Comparison of ENCODE assay signal across 25 cellular contexts in genomic region chr5:180658774-180659564, GRCh38. TPM values are rescaled to one million over a fixed set of nuclear protein-coding genes. Genes with fewer than 3 reads are reported as not detected.
DNase-seq lines count a peak whose midpoint lies in the region; ATAC-seq and TF ChIP-seq lines count a peak whose summit lies in the region.
"Had no signal": no experiment of that assay in that cellular context is flagged by ENCODE, and none has a peak within 500 bp of the region (broad histone marks: within the 10 kb centered on the region; RNA-seq: fewer than 3 reads in every experiment).

No MANE protein-coding gene starts in this region.

- peaks cover 3% of the 10 kb centered on the region for H3K27me3 ChIP-seq in CD8-positive, alpha-beta T cell (ENCODE audit: insufficient read depth, low read length)
- H3K27me3 ChIP-seq in HUES6 (ENCODE audit: control insufficient read depth, insufficient read depth, low read length), result peaks cover 24% of the 10 kb centered on the region
- peaks cover 4% of the 10 kb centered on the region for H3K27me3 ChIP-seq in endodermal cell (ENCODE audit: control insufficient read depth, insufficient read depth, low read length, poor library complexity, severe bottlenecking)
- peaks cover 31% of the 10 kb centered on the region for H3K27me3 ChIP-seq in A673 (replicated peaks; ENCODE audit: insufficient read depth, low read depth, low read length, poor library complexity)

- no peak overlapping the region for H3K4me3 ChIP-seq in CD8-positive, alpha-beta T cell (ENCODE audit: low read depth, low read length)
- peak overlapping the region; percentile 59 for H3K4me3 ChIP-seq in HUES6 (ENCODE audit: low read depth, low read length)
- no peak overlapping the region for H3K4me3 ChIP-seq in endodermal cell (ENCODE audit: low read length)
- H3K4me3 ChIP-seq in A673 (ENCODE audit: low read depth, low read length, poor library complexity, severe bottlenecking), result no peak overlapping the region

- no peaks in the 10 kb centered on the region for H3K4me1 ChIP-seq in CD8-positive, alpha-beta T cell (ENCODE audit: insufficient read depth, low read length)
- H3K4me1 ChIP-seq in HUES6 (ENCODE audit: control insufficient read depth, insufficient read depth, low read length) (no peaks in the 10 kb centered on the region), endodermal cell (ENCODE audit: control insufficient read depth, insufficient read depth, low read length) (no peaks in the 10 kb centered on the region), A673 (ENCODE audit: insufficient read depth, low read length, poor library complexity, severe bottlenecking) (no peaks in the 10 kb centered on the region)

- 64 to 86% methylated on average over 8 to 43 of the region's 54 CpGs for WGBS in endodermal cell (ENCODE audit: insufficient coverage in 1 of 2, insufficient read length in 1 of 2), 2 experiments

- H3K27me3 Mint-ChIP-seq in CD8-positive, alpha-beta T cell (ENCODE audit: low read depth), result peaks cover 29% of the 10 kb centered on the region
- peaks cover 21% of the 10 kb centered on the region for H3K27me3 Mint-ChIP-seq in endodermal cell (ENCODE audit: insufficient read depth)
- H3K27me3 Mint-ChIP-seq in stimulated activated memory B cell treated with anti-CD40 and anti-IgM and Interleukin-4, amounts not matched to agents 10 μg/mL and 1 μg/mL and 100 μg/mL, for 72 hours, result peaks cover 67% of the 10 kb centered on the region

- H3K4me3 Mint-ChIP-seq in CD8-positive, alpha-beta T cell, result peak overlapping the region; percentile 11
- H3K4me3 Mint-ChIP-seq in endodermal cell, result no peak overlapping the region
- no peak overlapping the region for H3K4me3 Mint-ChIP-seq in stimulated activated memory B cell treated with anti-CD40 and anti-IgM and Interleukin-4, amounts not matched to agents 10 μg/mL and 1 μg/mL and 100 μg/mL, for 72 hours
- H3K4me3 Mint-ChIP-seq: activated T-helper 1 cell treated with anti-CD3 and anti-CD28 coated beads, Interleukin-12 subunit alpha, Interleukin-12 subunit beta, Interleukin-2, Interleukin-4 antibody, amounts not matched to agents 30 ng/mL and 10 ng/mL and 1 ng/mL, durations not matched to agents 14 hours and 24 hours and 36 hours; brain; natural killer cell had no signal

- H3K9ac ChIP-seq in HUES6 (ENCODE audit: low read length) (peak overlapping the region; percentile 33), endodermal cell (ENCODE audit: extremely low read depth, low read length, poor library complexity, severe bottlenecking) (no peak overlapping the region)

- TF ChIP-seq CTCF in CD8-positive, alpha-beta T cell (IDR thresholded peaks at IDR 0.05), result no peak
- TF ChIP-seq CTCF in endodermal cell (conservative IDR thresholded peaks at IDR 0.05), result no peak
- TF ChIP-seq CTCF in A673 (conservative IDR thresholded peaks at IDR 0.05; ENCODE audit: low read depth, low read length), result no peak

- no peaks in the 10 kb centered on the region for H3K36me3 Mint-ChIP-seq in CD8-positive, alpha-beta T cell
- H3K36me3 Mint-ChIP-seq in endodermal cell (ENCODE audit: low read depth), result no peaks in the 10 kb centered on the region
- H3K36me3 Mint-ChIP-seq in stimulated activated memory B cell treated with anti-CD40 and anti-IgM and Interleukin-4, amounts not matched to agents 10 μg/mL and 1 μg/mL and 100 μg/mL, for 72 hours, result no peaks in the 10 kb centered on the region
- H3K36me3 Mint-ChIP-seq: brain, CD14-positive monocyte, natural killer cell had no signal

- no peaks in the 10 kb centered on the region for H3K36me3 ChIP-seq in CD8-positive, alpha-beta T cell (ENCODE audit: insufficient read depth, low read length)
- no peaks in the 10 kb centered on the region for H3K36me3 ChIP-seq in HUES6 (ENCODE audit: control insufficient read depth, insufficient read depth, low read length)
- H3K36me3 ChIP-seq in endodermal cell (ENCODE audit: control insufficient read depth, insufficient read depth, low read length), result no peaks in the 10 kb centered on the region
- no peaks in the 10 kb centered on the region for H3K36me3 ChIP-seq in A673 (ENCODE audit: insufficient read depth, low read length, poor library complexity, severe bottlenecking)

- H3K9me3 ChIP-seq in CD8-positive, alpha-beta T cell (ENCODE audit: low read length), result no peaks in the 10 kb centered on the region
- H3K9me3 ChIP-seq in HUES6 (ENCODE audit: control insufficient read depth, insufficient read depth, low read depth, low read length) (no peaks in the 10 kb centered on the region), endodermal cell (ENCODE audit: control insufficient read depth, low read length) (no peaks in the 10 kb centered on the region), A673 (ENCODE audit: low read depth, low read length, poor library complexity, severe bottlenecking) (no peaks in the 10 kb centered on the region)

- BruUV-seq in A673 (replicated peaks; lab: Mats Ljungman, UMichigan), result no TSS peak

- no peaks in the 10 kb centered on the region for H3K9me3 Mint-ChIP-seq in CD8-positive, alpha-beta T cell
- no peaks in the 10 kb centered on the region for H3K9me3 Mint-ChIP-seq in endodermal cell
- no peaks in the 10 kb centered on the region for H3K9me3 Mint-ChIP-seq in stimulated activated memory B cell treated with anti-CD40 and anti-IgM and Interleukin-4, amounts not matched to agents 10 μg/mL and 1 μg/mL and 100 μg/mL, for 72 hours
- H3K9me3 Mint-ChIP-seq: activated T-helper 1 cell treated with anti-CD3 and anti-CD28 coated beads, Interleukin-12 subunit alpha, Interleukin-12 subunit beta, Interleukin-2, Interleukin-4 antibody, amounts not matched to agents 30 ng/mL and 10 ng/mL and 1 ng/mL, durations not matched to agents 14 hours and 24 hours and 36 hours; natural killer cell had no signal

- no peak for DNase-seq in CD8-positive, alpha-beta T cell
- DNase-seq in endodermal cell, result peak; percentile 59
- DNase-seq in mesenteric fat pad (ENCODE audit: low spot score), result peak; percentile 75
- DNase-seq in NCI-H524 (lab: John Stamatoyannopoulos, UW), result no peak
- DNase-seq in A673 (ENCODE audit: low spot score), result no peak
- DNase-seq: activated CD4-positive, alpha-beta T cell treated with anti-CD3 and anti-CD28 coated beads for 1 hour; effector CD8-positive, alpha-beta T cell; EL; foreskin melanocyte; left colon; midbrain; natural killer cell; NCI-H1417; NCI-H524 treated with DMSO at 0.1 percent for 48 hours; posterior cingulate gyrus; stimulated activated CD4-positive, alpha-beta T cell treated with anti-CD3 and anti-CD28 coated beads, Interleukin-15, amount 100 ng/mL, for 24 hours; stimulated activated CD8-positive, alpha-beta memory T cell treated with anti-CD3 and anti-CD28 coated beads, Interleukin-4, amount 100 ng/mL, for 48 hours had no signal

- CTCF ChIA-PET in CD8-positive, alpha-beta T cell (lab: Charles Lee), result interaction anchor here (1.1 kb wide), 1 partner anchor 141 kb away, joined by 3 read pairs; no protein-coding TSS in a partner anchor
- CTCF ChIA-PET in A673 (lab: Charles Lee), result interaction anchor here (0.5 kb wide), 1 partner anchor 9 kb away, joined by 9 read pairs; the partner anchor contains the start of gene FLT4

- POLR2A ChIA-PET in CD8-positive, alpha-beta T cell (lab: Charles Lee), result no interaction called here
- POLR2A ChIA-PET in A673 (lab: Charles Lee; ENCODE audit: low non-redundant PET), result no interaction called here

- no peak overlapping the region for H3K27ac Mint-ChIP-seq in CD8-positive, alpha-beta T cell
- no peak overlapping the region for H3K27ac Mint-ChIP-seq in endodermal cell
- no peak overlapping the region for H3K27ac Mint-ChIP-seq in stimulated activated memory B cell treated with anti-CD40 and anti-IgM and Interleukin-4, amounts not matched to agents 10 μg/mL and 1 μg/mL and 100 μg/mL, for 72 hours
- H3K27ac Mint-ChIP-seq: activated T-helper 1 cell treated with anti-CD3 and anti-CD28 coated beads, Interleukin-12 subunit alpha, Interleukin-12 subunit beta, Interleukin-2, Interleukin-4 antibody, amounts not matched to agents 30 ng/mL and 10 ng/mL and 1 ng/mL, durations not matched to agents 14 hours and 24 hours and 36 hours; brain; natural killer cell had no signal

- peaks cover 4% of the 10 kb centered on the region for H3K4me1 Mint-ChIP-seq in CD8-positive, alpha-beta T cell (ENCODE audit: low read depth)
- H3K4me1 Mint-ChIP-seq in endodermal cell, result no peaks in the 10 kb centered on the region
- no peaks in the 10 kb centered on the region for H3K4me1 Mint-ChIP-seq in stimulated activated memory B cell treated with anti-CD40 and anti-IgM and Interleukin-4, amounts not matched to agents 10 μg/mL and 1 μg/mL and 100 μg/mL, for 72 hours
- H3K4me1 Mint-ChIP-seq: brain, CD14-positive monocyte, natural killer cell had no signal

- no peak for ATAC-seq in CD8-positive, alpha-beta T cell
- no peak for ATAC-seq in stimulated activated memory B cell treated with anti-CD40 and anti-IgM and Interleukin-4, amounts not matched to agents 10 μg/mL and 1 μg/mL and 100 μg/mL, for 72 hours
- ATAC-seq: left colon, natural killer cell, sciatic nerve had no signal

- intact Hi-C loops in CD8-positive, alpha-beta T cell (cut with DNase I, micrococcal nuclease), result no loop called here
- intact Hi-C loops in A673 (cut with micrococcal nuclease; ENCODE audit: unreplicated experiment), result no loop called here

- no peak overlapping the region for H3K27ac ChIP-seq in CD8-positive, alpha-beta T cell (ENCODE audit: low read depth, low read length)
- no peak overlapping the region for H3K27ac ChIP-seq in HUES6 (ENCODE audit: low read depth, low read length)
- no peak overlapping the region for H3K27ac ChIP-seq in endodermal cell (ENCODE audit: low read depth, low read length)
- no peak overlapping the region for H3K27ac ChIP-seq in A673 (ENCODE audit: low read depth, low read length, poor library complexity, severe bottlenecking)
- H3K27ac ChIP-seq: HL-60 had no signal

RNA-seq across cellular contexts. Expression of gene FLT4, which starts 9.6 kb away (rescaled TPM):
- total RNA-seq in CD8-positive, alpha-beta T cell, result 10 to 100 TPM; 11.1 to 13.3 TPM
- 1 to 10 TPM; 6.9 to 7.9 TPM for total RNA-seq in endodermal cell
- 5.0 TPM for polyA plus RNA-seq in endodermal cell (2013, experiment 1 of 2)
- polyA plus RNA-seq in endodermal cell (2013, experiment 2 of 2), result 5.1 TPM
- 26.8 TPM for total RNA-seq in mesenteric fat pad
- total RNA-seq in A673 (2021), result 8.6 and 10.1 TPM in 2 replicates
- total RNA-seq: MCF 10A had no signal
- polyA plus RNA-seq: CD14-positive monocyte had no signal

Comparison
In these comparisons a context has a peak if more than half of its experiments do, and no peak if none do; other contexts are left out.
1. DNase-seq: peak in endodermal cell (single experiment) and mesenteric fat pad (single experiment); none in CD8-positive, alpha-beta T cell (0 of 7), NCI-H524 (0 of 2) and A673 (single experiment).